ENCODE assay signal across 14 cellular contexts in the genomic region with DNA sequence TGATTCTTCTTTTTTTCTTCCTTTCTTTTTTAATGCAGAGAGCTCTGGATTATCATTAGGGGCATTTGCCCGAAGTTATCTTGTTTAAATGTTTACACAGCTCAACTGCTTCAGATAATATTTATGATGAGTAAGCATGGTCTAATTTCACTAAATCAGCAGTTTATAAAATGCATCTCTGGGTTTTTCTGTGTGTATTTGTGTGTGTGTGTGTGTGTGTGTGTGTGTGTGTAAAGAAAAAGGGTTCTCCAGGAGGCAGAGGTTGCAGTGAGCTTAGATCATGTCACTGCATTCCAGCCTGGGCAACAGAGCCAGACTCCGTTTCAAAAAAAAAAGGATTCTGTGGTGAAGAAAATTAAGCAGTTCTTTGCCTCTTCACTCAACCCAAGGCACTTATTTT.
"Had no signal": no experiment of that assay in that cellular context is flagged by ENCODE, and none has a peak within 500 bp of the region (broad histone marks: within the 10 kb centered on the region; RNA-seq: fewer than 3 reads in every experiment).

No MANE protein-coding gene starts in this region.

- H3K9me3 Mint-ChIP-seq: activated CD4-positive, alpha-beta memory T cell treated with anti-CD3 and anti-CD28 coated beads for 36 hours had no signal

- H3K27ac Mint-ChIP-seq: activated CD4-positive, alpha-beta memory T cell treated with anti-CD3 and anti-CD28 coated beads for 36 hours had no signal

- H3K27me3 Mint-ChIP-seq: activated CD4-positive, alpha-beta memory T cell treated with anti-CD3 and anti-CD28 coated beads for 36 hours; activated CD8-positive, alpha-beta memory T cell treated with anti-CD3 and anti-CD28 coated beads, Interleukin-2, amount 10 ng/mL, durations not matched to agents 7 days and 5 days had no signal

- DNase-seq: activated CD4-positive, alpha-beta memory T cell treated with anti-CD3 and anti-CD28 coated beads for 36 hours; activated CD4-positive, alpha-beta T cell treated with anti-CD3 and anti-CD28 coated beads for 1 hour; activated CD8-positive, alpha-beta memory T cell treated with anti-CD3 and anti-CD28 coated beads, Interleukin-2, amount 10 ng/mL, durations not matched to agents 7 days and 5 days; activated naive CD4-positive, alpha-beta T cell treated with anti-CD3 and anti-CD28 coated beads, Interleukin-2, amount 10 ng/mL, durations not matched to agents 7 days and 5 days; activated T-cell treated with anti-CD3 and anti-CD28 coated beads, Interleukin-2, amount 50 U/mL, for 1 hour; foreskin fibroblast; glutamatergic neuron; lower lobe of right lung; stimulated activated naive CD8-positive, alpha-beta T cell treated with anti-CD3 and anti-CD28 coated beads, Interleukin-15, Interleukin-2, amounts not matched to agents 100 U/mL and 50 U/mL, for 24 hours; T1000; upper lobe of right lung had no signal

- H3K4me3 Mint-ChIP-seq: activated CD4-positive, alpha-beta memory T cell treated with anti-CD3 and anti-CD28 coated beads for 36 hours; activated CD8-positive, alpha-beta memory T cell treated with anti-CD3 and anti-CD28 coated beads, Interleukin-2, amount 10 ng/mL, durations not matched to agents 7 days and 5 days; activated naive CD4-positive, alpha-beta T cell treated with anti-CD3 and anti-CD28 coated beads, Interleukin-2, amount 10 ng/mL, durations not matched to agents 7 days and 5 days; mesothelial cell of epicardium had no signal

- H3K36me3 Mint-ChIP-seq: activated CD4-positive, alpha-beta memory T cell treated with anti-CD3 and anti-CD28 coated beads for 36 hours; mesothelial cell of epicardium had no signal

- H3K4me3 ChIP-seq: lower lobe of right lung, SK-N-MC, upper lobe of right lung had no signal

- ATAC-seq: activated CD8-positive, alpha-beta memory T cell treated with anti-CD3 and anti-CD28 coated beads, Interleukin-2, amount 10 ng/mL, durations not matched to agents 7 days and 5 days; esophagus mucosa; lower lobe of right lung; stimulated activated naive CD8-positive, alpha-beta T cell treated with anti-CD3 and anti-CD28 coated beads, Interleukin-15, Interleukin-2, amounts not matched to agents 100 U/mL and 50 U/mL, for 24 hours; upper lobe of right lung had no signal
